1 cellular context compared by ENCODE assay signal in the genomic region with DNA sequence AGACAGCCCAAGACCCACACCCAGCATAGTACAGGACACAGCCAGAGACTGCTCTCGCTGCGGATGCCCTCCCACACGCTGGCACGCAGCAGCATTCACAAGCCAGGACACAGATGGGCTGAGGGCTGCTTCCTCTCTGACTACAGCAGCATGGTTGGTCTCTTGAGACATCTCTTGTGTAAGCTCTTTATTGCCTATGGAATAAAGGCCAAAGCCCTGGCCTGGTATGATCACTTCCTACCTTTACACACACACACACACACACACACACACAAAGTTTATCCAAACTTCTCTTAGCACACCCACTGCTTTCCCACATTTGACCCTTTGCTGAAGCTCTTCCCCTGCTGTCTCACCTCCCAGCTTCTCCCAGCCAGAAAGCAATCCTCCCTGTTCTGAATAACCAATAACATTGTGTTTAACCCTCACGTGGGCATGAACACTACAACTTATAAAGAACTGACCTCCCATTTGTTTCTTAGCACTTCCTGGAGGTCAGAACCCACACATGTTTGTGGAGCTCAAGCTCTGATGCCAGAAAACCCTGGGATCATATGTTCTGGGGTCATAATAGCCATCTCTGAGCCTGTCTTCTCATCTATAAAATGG.
A peak's percentile ranks its signal among the peaks of the same experiment; 100 is the strongest.
TF ChIP-seq lines count a peak whose summit lies in the region.

No MANE protein-coding gene starts in this region.

TF ChIP-seq in K562, 482 proteins besides CTCF, POLR2A, EP300 and RAD21 (continued from another document):
- TF ChIP-seq RREB1 (CRISPR knock-in tag; IDR thresholded peaks at IDR 0.05) (no peak), ZBTB26 (CRISPR knock-in tag; IDR thresholded peaks at IDR 0.05) (peak; percentile 78; the same call in 1 of the 2 replicates), ZNF668 (CRISPR knock-in tag; IDR thresholded peaks at IDR 0.05) (no peak), PHB2 (IDR thresholded peaks at IDR 0.05; ENCODE audit: low read depth) (no peak), KDM5B (IDR thresholded peaks at IDR 0.05; ENCODE audit: insufficient replicate concordance, low read depth, low read length) (peak; percentile 73), GTF2B (IDR thresholded peaks at IDR 0.05; ENCODE audit: extremely low read depth, insufficient read length) (no peak), ZNF134 (CRISPR knock-in tag; conservative IDR thresholded peaks at IDR 0.05) (no peak), DACH1 (IDR thresholded peaks at IDR 0.05; ENCODE audit: partially characterized antibody) (no peak), HOMEZ (CRISPR knock-in tag; IDR thresholded peaks at IDR 0.05) (no peak), XRCC4 (IDR thresholded peaks at IDR 0.05; ENCODE audit: extremely low read depth, insufficient read depth, insufficient read length) (no peak), PHF8 (IDR thresholded peaks at IDR 0.05; ENCODE audit: borderline replicate concordance, low read length) (peak; percentile 46; the same call in 1 of the 2 replicates)
- TF ChIP-seq, protein P1, sequence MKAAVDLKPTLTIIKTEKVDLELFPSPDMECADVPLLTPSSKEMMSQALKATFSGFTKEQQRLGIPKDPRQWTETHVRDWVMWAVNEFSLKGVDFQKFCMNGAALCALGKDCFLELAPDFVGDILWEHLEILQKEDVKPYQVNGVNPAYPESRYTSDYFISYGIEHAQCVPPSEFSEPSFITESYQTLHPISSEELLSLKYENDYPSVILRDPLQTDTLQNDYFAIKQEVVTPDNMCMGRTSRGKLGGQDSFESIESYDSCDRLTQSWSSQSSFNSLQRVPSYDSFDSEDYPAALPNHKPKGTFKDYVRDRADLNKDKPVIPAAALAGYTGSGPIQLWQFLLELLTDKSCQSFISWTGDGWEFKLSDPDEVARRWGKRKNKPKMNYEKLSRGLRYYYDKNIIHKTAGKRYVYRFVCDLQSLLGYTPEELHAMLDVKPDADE (conservative IDR thresholded peaks at IDR 0.05; ENCODE audit: control insufficient read depth, low read depth, low read length) = no peak
- TF ChIP-seq, protein P2, sequence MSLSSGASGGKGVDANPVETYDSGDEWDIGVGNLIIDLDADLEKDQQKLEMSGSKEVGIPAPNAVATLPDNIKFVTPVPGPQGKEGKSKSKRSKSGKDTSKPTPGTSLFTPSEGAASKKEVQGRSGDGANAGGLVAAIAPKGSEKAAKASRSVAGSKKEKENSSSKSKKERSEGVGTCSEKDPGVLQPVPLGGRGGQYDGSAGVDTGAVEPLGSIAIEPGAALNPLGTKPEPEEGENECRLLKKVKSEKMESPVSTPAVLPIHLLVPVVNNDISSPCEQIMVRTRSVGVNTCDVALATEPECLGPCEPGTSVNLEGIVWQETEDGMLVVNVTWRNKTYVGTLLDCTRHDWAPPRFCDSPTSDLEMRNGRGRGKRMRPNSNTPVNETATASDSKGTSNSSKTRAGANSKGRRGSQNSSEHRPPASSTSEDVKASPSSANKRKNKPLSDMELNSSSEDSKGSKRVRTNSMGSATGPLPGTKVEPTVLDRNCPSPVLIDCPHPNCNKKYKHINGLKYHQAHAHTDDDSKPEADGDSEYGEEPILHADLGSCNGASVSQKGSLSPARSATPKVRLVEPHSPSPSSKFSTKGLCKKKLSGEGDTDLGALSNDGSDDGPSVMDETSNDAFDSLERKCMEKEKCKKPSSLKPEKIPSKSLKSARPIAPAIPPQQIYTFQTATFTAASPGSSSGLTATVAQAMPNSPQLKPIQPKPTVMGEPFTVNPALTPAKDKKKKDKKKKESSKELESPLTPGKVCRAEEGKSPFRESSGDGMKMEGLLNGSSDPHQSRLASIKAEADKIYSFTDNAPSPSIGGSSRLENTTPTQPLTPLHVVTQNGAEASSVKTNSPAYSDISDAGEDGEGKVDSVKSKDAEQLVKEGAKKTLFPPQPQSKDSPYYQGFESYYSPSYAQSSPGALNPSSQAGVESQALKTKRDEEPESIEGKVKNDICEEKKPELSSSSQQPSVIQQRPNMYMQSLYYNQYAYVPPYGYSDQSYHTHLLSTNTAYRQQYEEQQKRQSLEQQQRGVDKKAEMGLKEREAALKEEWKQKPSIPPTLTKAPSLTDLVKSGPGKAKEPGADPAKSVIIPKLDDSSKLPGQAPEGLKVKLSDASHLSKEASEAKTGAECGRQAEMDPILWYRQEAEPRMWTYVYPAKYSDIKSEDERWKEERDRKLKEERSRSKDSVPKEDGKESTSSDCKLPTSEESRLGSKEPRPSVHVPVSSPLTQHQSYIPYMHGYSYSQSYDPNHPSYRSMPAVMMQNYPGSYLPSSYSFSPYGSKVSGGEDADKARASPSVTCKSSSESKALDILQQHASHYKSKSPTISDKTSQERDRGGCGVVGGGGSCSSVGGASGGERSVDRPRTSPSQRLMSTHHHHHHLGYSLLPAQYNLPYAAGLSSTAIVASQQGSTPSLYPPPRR (CRISPR knock-in tag; IDR thresholded peaks at IDR 0.05; ENCODE audit: borderline replicate concordance) = no peak
- TF ChIP-seq, protein P3, sequence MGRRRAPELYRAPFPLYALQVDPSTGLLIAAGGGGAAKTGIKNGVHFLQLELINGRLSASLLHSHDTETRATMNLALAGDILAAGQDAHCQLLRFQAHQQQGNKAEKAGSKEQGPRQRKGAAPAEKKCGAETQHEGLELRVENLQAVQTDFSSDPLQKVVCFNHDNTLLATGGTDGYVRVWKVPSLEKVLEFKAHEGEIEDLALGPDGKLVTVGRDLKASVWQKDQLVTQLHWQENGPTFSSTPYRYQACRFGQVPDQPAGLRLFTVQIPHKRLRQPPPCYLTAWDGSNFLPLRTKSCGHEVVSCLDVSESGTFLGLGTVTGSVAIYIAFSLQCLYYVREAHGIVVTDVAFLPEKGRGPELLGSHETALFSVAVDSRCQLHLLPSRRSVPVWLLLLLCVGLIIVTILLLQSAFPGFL (CRISPR knock-in tag; IDR thresholded peaks at IDR 0.05) = no peak
TF ChIP-seq in K562: peak in this region for 50.
